8 cellular contexts compared by ENCODE assay signal in the genomic region with DNA sequence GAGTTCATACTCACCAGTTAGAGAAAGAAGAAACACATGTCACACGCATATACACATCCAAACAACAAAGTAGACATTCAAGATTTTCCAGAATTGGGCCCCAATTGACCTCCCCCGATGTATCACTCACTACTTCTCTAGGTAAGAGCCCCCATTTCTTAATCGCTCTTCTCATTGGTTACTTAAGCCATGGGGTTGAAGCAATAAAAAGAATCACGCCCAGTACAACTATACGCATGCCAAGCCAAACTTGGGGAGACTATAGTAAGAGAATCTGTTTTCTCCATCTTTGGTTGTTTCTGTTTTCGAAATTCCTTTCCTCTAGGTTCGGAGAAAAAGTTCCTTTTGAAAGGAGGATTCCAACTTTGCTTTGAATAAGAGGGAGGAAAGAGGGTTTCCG. TPM values are rescaled to one million over a fixed set of nuclear protein-coding genes. Genes with fewer than 3 reads are reported as not detected.
DNase-seq lines count a peak whose midpoint lies in the region; ATAC-seq and TF ChIP-seq lines count a peak whose summit lies in the region.

No MANE protein-coding gene starts in this region.

- peak overlapping the region in 1 of 2 experiments; percentile 84 for H3K4ac ChIP-seq in mesenchymal stem cell (ENCODE audit: low read depth in 1 of 2, low read length in 2 of 2)

- intact Hi-C loops in dendritic cell treated with granulocyte-macrophage colony-stimulating factor and Interleukin-4, amounts not matched to agents 40 ng/mL and 50 ng/mL, for 4 days (cut with micrococcal nuclease): loop anchor here (5.0 kb wide), 1 partner anchor 200 kb away; no protein-coding TSS in a partner anchor
- intact Hi-C loops in upper lobe of right lung (cut with DNase I): loop anchor here (5.0 kb wide), 1 partner anchor 105 kb away; the partner anchor contains the start of gene HNF1B

- H3K4me1 Mint-ChIP-seq in dendritic cell treated with granulocyte-macrophage colony-stimulating factor and Interleukin-4, amounts not matched to agents 40 ng/mL and 50 ng/mL, for 4 days (ENCODE audit: low read depth): peaks cover 34% of the 10 kb centered on the region

- DNase-seq in NCI-H2171 treated with DMSO at 0.1 percent for 48 hours (lab: John Stamatoyannopoulos, UW) (peak; percentile 17), NCI-H2171 (lab: John Stamatoyannopoulos, UW) (no peak), NT2/D1 (ENCODE audit: low read depth, low spot score) (no peak), mesenchymal stem cell (peak; percentile 62), upper lobe of right lung (no peak), NCI-H524 treated with DMSO at 0.1 percent for 48 hours (lab: John Stamatoyannopoulos, UW) (no peak)
- DNase-seq in central memory CD4-positive, alpha-beta T cell: no peak

- H3K27me3 Mint-ChIP-seq in dendritic cell treated with granulocyte-macrophage colony-stimulating factor and Interleukin-4, amounts not matched to agents 40 ng/mL and 50 ng/mL, for 4 days: peaks cover 28% of the 10 kb centered on the region

- peak overlapping the region; percentile 70 for H3K4me2 ChIP-seq in mesenchymal stem cell (ENCODE audit: low read length, poor library complexity, severe bottlenecking)

- no peak for TF ChIP-seq CTCF in upper lobe of right lung (IDR thresholded peaks at IDR 0.05)

- no peak overlapping the region for H3K23ac ChIP-seq in mesenchymal stem cell (ENCODE audit: low read length in 2 of 2)

- no peak overlapping the region for H2BK15ac ChIP-seq in mesenchymal stem cell (ENCODE audit: low read depth, poor library complexity, severe bottlenecking)

- peaks cover 8% of the 10 kb centered on the region for H3K27me3 ChIP-seq in NT2/D1 (ENCODE audit: insufficient read depth, insufficient read length)
- H3K27me3 ChIP-seq in mesenchymal stem cell (ENCODE audit: control insufficient read depth in 1 of 2, insufficient read depth in 1 of 2, low read length in 2 of 2): peaks cover 0 to 29% of the 10 kb centered on the region in 2 experiments
- no peaks in the 10 kb centered on the region for H3K27me3 ChIP-seq in upper lobe of right lung

- no peak overlapping the region for H4K91ac ChIP-seq in mesenchymal stem cell (ENCODE audit: low read length)

- H2BK5ac ChIP-seq in mesenchymal stem cell (ENCODE audit: low read depth, low read length, poor library complexity, severe bottlenecking): peak overlapping the region; percentile 10

- H3K36me3 Mint-ChIP-seq in dendritic cell treated with granulocyte-macrophage colony-stimulating factor and Interleukin-4, amounts not matched to agents 40 ng/mL and 50 ng/mL, for 4 days (ENCODE audit: low read depth): peaks cover 46% of the 10 kb centered on the region

- H3K36me3 ChIP-seq in NT2/D1 (ENCODE audit: insufficient read depth, insufficient read length, low read length): peaks cover 42% of the 10 kb centered on the region
- H3K36me3 ChIP-seq in mesenchymal stem cell (ENCODE audit: control insufficient read depth in 1 of 2, insufficient read depth in 2 of 2, low read depth in 1 of 2, low read length in 2 of 2): peaks cover 3 to 31% of the 10 kb centered on the region in 2 experiments
- peaks cover 25% of the 10 kb centered on the region for H3K36me3 ChIP-seq in upper lobe of right lung

- peak overlapping the region; percentile 90 for H3K4me3 Mint-ChIP-seq in dendritic cell treated with granulocyte-macrophage colony-stimulating factor and Interleukin-4, amounts not matched to agents 40 ng/mL and 50 ng/mL, for 4 days

- H4K8ac ChIP-seq in mesenchymal stem cell (ENCODE audit: low read length): peak overlapping the region; percentile 98

- peak overlapping the region; percentile 94 for H3K27ac Mint-ChIP-seq in dendritic cell treated with granulocyte-macrophage colony-stimulating factor and Interleukin-4, amounts not matched to agents 40 ng/mL and 50 ng/mL, for 4 days

- peak overlapping the region; percentile 2 for H2AK5ac ChIP-seq in mesenchymal stem cell (ENCODE audit: low read length, severe bottlenecking)

- H3K14ac ChIP-seq in mesenchymal stem cell (ENCODE audit: low read length in 2 of 2): no peak overlapping the region

- H3K4me3 ChIP-seq in NT2/D1 (ENCODE audit: insufficient read length, low read depth): peak overlapping the region; percentile 97
- H3K4me3 ChIP-seq in mesenchymal stem cell (ENCODE audit: insufficient read depth in 1 of 2, low read depth in 1 of 2, low read length in 2 of 2): peak overlapping the region; percentile 76 to 92
- H3K4me3 ChIP-seq in upper lobe of right lung: peak overlapping the region; percentile 93

- H3K9me3 ChIP-seq in NT2/D1 (ENCODE audit: insufficient read depth, low read length) (no peaks in the 10 kb centered on the region), mesenchymal stem cell (ENCODE audit: control insufficient read depth, low read length) (no peaks in the 10 kb centered on the region), upper lobe of right lung (no peaks in the 10 kb centered on the region)

- H2AFZ ChIP-seq in mesenchymal stem cell (ENCODE audit: low read depth, low read length): no peak overlapping the region

- H3K4me1 ChIP-seq in NT2/D1 (ENCODE audit: insufficient read depth, insufficient read length) (no peaks in the 10 kb centered on the region), mesenchymal stem cell (ENCODE audit: control insufficient read depth, insufficient read depth, low read depth, low read length) (no peaks in the 10 kb centered on the region), upper lobe of right lung (peaks cover 22% of the 10 kb centered on the region)

- H3K18ac ChIP-seq in mesenchymal stem cell (ENCODE audit: low read depth in 1 of 2, low read length in 2 of 2): no peak overlapping the region

- no peaks in the 10 kb centered on the region for H3K79me1 ChIP-seq in mesenchymal stem cell (replicated peaks; ENCODE audit: low read length, poor library complexity, severe bottlenecking)

- ATAC-seq in upper lobe of right lung: peak; percentile 43

- H3K27ac ChIP-seq in mesenchymal stem cell (ENCODE audit: low read length, poor library complexity, severe bottlenecking): peak overlapping the region; percentile 83
- peak overlapping the region; percentile 89 for H3K27ac ChIP-seq in upper lobe of right lung

- H2BK120ac ChIP-seq in mesenchymal stem cell (ENCODE audit: low read depth, low read length): peak overlapping the region; percentile 2

- no peaks in the 10 kb centered on the region for H3K9me3 Mint-ChIP-seq in dendritic cell treated with granulocyte-macrophage colony-stimulating factor and Interleukin-4, amounts not matched to agents 40 ng/mL and 50 ng/mL, for 4 days

- no peak overlapping the region for H2BK12ac ChIP-seq in mesenchymal stem cell (ENCODE audit: low read length in 2 of 2)

- WGBS in mesenchymal stem cell: 5% methylated on average over 7 of the region's 8 CpGs

- H3K9ac ChIP-seq in NT2/D1 (ENCODE audit: insufficient read length, low read depth): peak overlapping the region; percentile 85
- peak overlapping the region; percentile 98 for H3K9ac ChIP-seq in mesenchymal stem cell (ENCODE audit: low read length)

RNA-seq across cellular contexts. Expression of gene DDX52, which starts 0.5 kb away (rescaled TPM):
- 27.2 TPM for polyA plus RNA-seq in mesenchymal stem cell (2013, experiment 1 of 2)
- polyA plus RNA-seq in mesenchymal stem cell (2013, experiment 2 of 2): 28.6 TPM
- 20.9 TPM for total RNA-seq in upper lobe of right lung

RNA-seq across cellular contexts. Expression of gene SYNRG, which starts 33.5 kb away (rescaled TPM):
- polyA plus RNA-seq in mesenchymal stem cell (2013, experiment 1 of 2): 18.9 TPM
- 17.9 TPM for polyA plus RNA-seq in mesenchymal stem cell (2013, experiment 2 of 2)
- 50.0 TPM for total RNA-seq in upper lobe of right lung

Comparison
In these comparisons a context has a peak if more than half of its experiments do, and no peak if none do; other contexts are left out.
1. DNase-seq: peak in NCI-H2171 treated with DMSO at 0.1 percent for 48 hours (single experiment) and mesenchymal stem cell (single experiment); none in NCI-H2171 (single experiment), NT2/D1 (single experiment), upper lobe of right lung (single experiment), NCI-H524 treated with DMSO at 0.1 percent for 48 hours (single experiment) and central memory CD4-positive, alpha-beta T cell (single experiment).
2. Peak in every context shown above with its lines, with median percentiles within 50 percentile points of each other: H3K4me3 ChIP-seq.